ENCODE assay signal across 28 cellular contexts in the genomic region with DNA sequence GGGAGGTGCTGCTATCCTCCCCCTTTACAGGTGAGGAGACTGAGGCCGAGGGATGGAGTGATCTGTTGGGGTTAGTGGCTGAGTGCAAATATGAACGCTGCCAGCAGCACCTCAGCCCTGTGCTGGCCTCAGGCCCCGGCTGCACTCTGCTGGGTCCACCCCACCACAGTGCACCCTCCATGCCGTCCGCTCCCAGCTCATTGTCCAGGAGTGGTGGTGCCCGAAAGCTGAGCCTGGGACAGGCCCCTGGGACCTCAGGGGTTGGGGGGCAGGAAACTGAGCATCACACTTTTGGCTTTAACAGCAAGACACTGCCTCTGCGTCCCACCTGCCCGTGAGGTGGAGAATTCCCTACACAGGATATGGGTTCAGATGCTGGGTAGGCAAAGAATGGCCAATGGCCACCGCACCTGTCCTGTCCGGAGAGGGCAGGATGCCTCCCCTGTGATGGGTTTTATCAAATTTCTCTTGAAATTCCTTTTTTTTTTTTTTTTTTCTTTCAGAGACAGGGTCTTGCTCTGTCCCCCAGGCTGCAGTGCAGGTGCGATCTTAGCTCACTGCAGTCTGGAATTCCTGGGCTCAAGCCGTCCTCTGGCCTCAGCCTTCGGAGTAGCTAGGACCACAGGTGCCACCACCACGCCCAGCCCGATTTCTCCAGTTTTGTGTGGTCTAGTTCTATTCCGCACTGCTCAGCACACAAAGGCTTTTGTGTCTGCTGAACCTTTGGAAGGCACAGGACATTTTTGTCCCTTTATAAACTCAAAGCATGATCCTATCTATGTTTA.
"Had no signal": no experiment of that assay in that cellular context is flagged by ENCODE, and none has a peak within 500 bp of the region (broad histone marks: within the 10 kb centered on the region; RNA-seq: fewer than 3 reads in every experiment).

No MANE protein-coding gene starts in this region.

- H3K36me3 ChIP-seq: heart left ventricle, left lung, lower lobe of right lung, pancreas, prostate gland, sigmoid colon, suprapubic skin, thoracic aorta, tibial artery, upper lobe of right lung had no signal

- ATAC-seq: heart left ventricle; left colon; left lung; lower lobe of right lung; naive thymus-derived CD8-positive, alpha-beta T cell; pancreas; stimulated activated memory B cell treated with anti-CD40 and anti-IgM and Interleukin-4, amounts not matched to agents 10 μg/mL and 1 μg/mL and 100 μg/mL, for 72 hours had no signal

- H3K4me3 ChIP-seq: heart left ventricle, hepatocyte, left lung, lower lobe of right lung, pancreas, prostate gland, sigmoid colon, suprapubic skin, thoracic aorta, tibial artery, upper lobe of right lung had no signal

- H3K36me3 Mint-ChIP-seq: naive thymus-derived CD8-positive, alpha-beta T cell; stimulated activated memory B cell treated with anti-CD40 and anti-IgM and Interleukin-4, amounts not matched to agents 10 μg/mL and 1 μg/mL and 100 μg/mL, for 72 hours had no signal

- H3K27ac ChIP-seq: heart left ventricle, hepatocyte, left lung, lower lobe of right lung, pancreas, prostate gland, sigmoid colon, suprapubic skin, thoracic aorta, tibial artery, upper lobe of right lung had no signal

- H3K4me1 ChIP-seq: heart left ventricle, left lung, lower lobe of right lung, pancreas, prostate gland, sigmoid colon, suprapubic skin, tibial artery, upper lobe of right lung had no signal

- H3K4me3 Mint-ChIP-seq: naive thymus-derived CD8-positive, alpha-beta T cell; nephron progenitor cell; stimulated activated memory B cell treated with anti-CD40 and anti-IgM and Interleukin-4, amounts not matched to agents 10 μg/mL and 1 μg/mL and 100 μg/mL, for 72 hours had no signal

- H3K27me3 Mint-ChIP-seq: naive thymus-derived CD8-positive, alpha-beta T cell; stimulated activated memory B cell treated with anti-CD40 and anti-IgM and Interleukin-4, amounts not matched to agents 10 μg/mL and 1 μg/mL and 100 μg/mL, for 72 hours had no signal

- H3K27me3 ChIP-seq: upper lobe of right lung had no signal

- H3K9me3 ChIP-seq: lower lobe of right lung, pancreas, prostate gland, sigmoid colon, suprapubic skin, thoracic aorta, tibial artery, upper lobe of right lung had no signal

- H3K27ac Mint-ChIP-seq: naive thymus-derived CD8-positive, alpha-beta T cell; nephron progenitor cell; stimulated activated memory B cell treated with anti-CD40 and anti-IgM and Interleukin-4, amounts not matched to agents 10 μg/mL and 1 μg/mL and 100 μg/mL, for 72 hours had no signal

- H3K9me3 Mint-ChIP-seq: naive thymus-derived CD8-positive, alpha-beta T cell had no signal

- DNase-seq: islet precursor cell; kidney glomerular epithelial cell; left colon; lower lobe of right lung; mammary epithelial cell; mesenchymal stem cell; naive thymus-derived CD8-positive, alpha-beta T cell; nephron progenitor cell; nucleus accumbens; retina; sigmoid colon; small intestine; stimulated activated CD4-positive, alpha-beta T cell treated with anti-CD3 and anti-CD28 coated beads, Interleukin-1b, Interleukin-23, amount 100 ng/mL, for 48 hours; stimulated activated CD4-positive, alpha-beta T cell treated with anti-CD3 and anti-CD28 coated beads, Interleukin-2, amount 100 ng/mL, for 48 hours; stimulated activated CD4-positive, alpha-beta T cell treated with anti-CD3 and anti-CD28 coated beads, Interleukin-4, amount 100 ng/mL, for 4 hours; stimulated activated CD8-positive, alpha-beta memory T cell treated with anti-CD3 and anti-CD28 coated beads, Interleukin-4, amount 100 ng/mL, for 48 hours; stimulated activated naive CD4-positive, alpha-beta T cell treated with Interleukin-2 at 50 U/mL for 16 hours; tibial artery; trophoblast cell; upper lobe of right lung had no signal
